ENCODE assay signal across 8 cellular contexts in the genomic region with DNA sequence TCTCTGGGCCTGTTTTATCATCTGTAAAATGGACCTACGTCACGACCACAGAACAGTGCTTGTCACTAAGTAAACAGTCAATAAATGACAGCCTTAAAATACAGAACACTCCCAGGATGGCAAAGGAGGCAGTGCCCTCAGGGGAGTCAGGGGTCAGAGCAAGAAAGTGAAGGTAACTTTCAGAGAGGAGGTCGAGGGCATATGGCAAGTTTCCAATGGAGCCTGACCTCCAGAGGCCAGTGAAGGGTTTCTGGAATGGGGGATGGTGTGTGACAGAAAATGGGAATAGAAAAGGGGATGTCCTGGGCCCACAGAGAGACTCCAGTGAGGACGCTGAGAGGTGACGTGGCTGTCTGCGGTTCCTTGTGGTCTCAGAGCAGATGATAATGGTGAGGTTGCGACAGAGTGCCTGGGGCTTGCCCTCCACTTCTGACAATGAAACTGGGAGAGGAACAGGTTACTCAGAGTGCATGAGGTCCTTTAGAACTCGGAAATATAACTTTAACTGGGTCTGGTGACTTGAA.
DNase-seq lines count a peak whose midpoint lies in the region; ATAC-seq, FAIRE-seq and TF ChIP-seq lines count a peak whose summit lies in the region.

No MANE protein-coding gene starts in this region.

- TF ChIP-seq CTCF in kidney (IDR thresholded peaks at IDR 0.05; ENCODE audit: borderline replicate concordance, extremely low read depth, insufficient read depth): no peak

- H3K36me3 ChIP-seq in kidney (ENCODE audit: control insufficient read depth in 1 of 2, insufficient read depth in 2 of 2, low read length in 2 of 2): no peaks in the 10 kb centered on the region

- no peaks in the 10 kb centered on the region for H3K4me1 ChIP-seq in kidney (ENCODE audit: control insufficient read depth in 1 of 2, insufficient read depth in 1 of 2, low read depth in 1 of 2, low read length in 2 of 2)

- peak overlapping the region; percentile 1 to 45 for H3K4me3 Mint-ChIP-seq in effector memory CD8-positive, alpha-beta T cell

- ATAC-seq in GM19372 (IDR thresholded peaks at IDR 0.05; ENCODE audit: low read depth, unreplicated experiment) (peak; percentile 85), HG03439 (IDR thresholded peaks at IDR 0.05; ENCODE audit: unreplicated experiment) (peak; percentile 95)
- peak; percentile 93 to 95 for ATAC-seq in activated CD4-positive, CD25-positive, alpha-beta regulatory T cell treated with anti-CD3 and anti-CD28 coated beads, Interleukin-2, amount 50 U/mL, for 24 hours
- peak; percentile 92 for ATAC-seq in effector memory CD8-positive, alpha-beta T cell (replicated peaks)

- no peak overlapping the region for H3K9ac ChIP-seq in kidney (ENCODE audit: low read length in 2 of 2)

- no peaks in the 10 kb centered on the region for H3K9me3 ChIP-seq in kidney (ENCODE audit: control insufficient read depth in 1 of 2, low read length in 2 of 2)

- H3K4me1 Mint-ChIP-seq in effector memory CD8-positive, alpha-beta T cell (ENCODE audit: low read depth in 2 of 2): peaks cover 7 to 9% of the 10 kb centered on the region in 2 donors

- H3K27ac Mint-ChIP-seq in effector memory CD8-positive, alpha-beta T cell: peak overlapping the region; percentile 83 to 89

- peaks cover 0 to 5% of the 10 kb centered on the region in 2 donors for H3K9me3 Mint-ChIP-seq in effector memory CD8-positive, alpha-beta T cell

- peaks cover 4% of the 10 kb centered on the region for H3K36me3 Mint-ChIP-seq in effector memory CD8-positive, alpha-beta T cell (ENCODE audit: insufficient read depth)

- no peak overlapping the region for H3K27ac ChIP-seq in kidney (ENCODE audit: low read depth in 2 of 2, low read length in 2 of 2)

- no peak for FAIRE-seq in kidney (lab: Jason Lieb, UNC)

- intact Hi-C loops in kidney (cut with DNase I): no loop called here

- H3K27me3 Mint-ChIP-seq in effector memory CD8-positive, alpha-beta T cell: no peaks in the 10 kb centered on the region

- DNase-seq in A172 (ENCODE audit: low spot score): peak; percentile 61
- DNase-seq in effector memory CD8-positive, alpha-beta T cell: peak; percentile 29 to 51 (median 42)
- DNase-seq in stimulated activated CD8-positive, alpha-beta memory T cell treated with anti-CD3 and anti-CD28 coated beads, Interleukin-7, amount 100 ng/mL, for 24 hours (ENCODE audit: low read depth): peak; percentile 26
- no peak for DNase-seq in kidney
- DNase-seq in HCEC 1CT: no peak

- H3K4me3 ChIP-seq in kidney (ENCODE audit: low read length in 2 of 2): no peak overlapping the region

Comparison
In these comparisons a context has a peak if more than half of its experiments do, and no peak if none do; other contexts are left out.
1. DNase-seq: peak in A172 (single experiment), effector memory CD8-positive, alpha-beta T cell (3 of 3) and stimulated activated CD8-positive, alpha-beta memory T cell treated with anti-CD3 and anti-CD28 coated beads, Interleukin-7, amount 100 ng/mL, for 24 hours (single experiment); none in kidney (single experiment) and HCEC 1CT (single experiment).
2. Peak in every context shown above with its lines, with median percentiles within 50 percentile points of each other: ATAC-seq.